In genomic region chr4:171170671-171171070, GRCh38 we compare ENCODE assay signal across 31 cellular contexts.
"Had no signal": no experiment of that assay in that cellular context is flagged by ENCODE, and none has a peak within 500 bp of the region (broad histone marks: within the 10 kb centered on the region; RNA-seq: fewer than 3 reads in every experiment).

No MANE protein-coding gene starts in this region.

- H3K4me1 ChIP-seq: body of pancreas, esophagus squamous epithelium, gastroesophageal sphincter had no signal

- H3K27ac ChIP-seq: body of pancreas, epithelial cell of prostate, esophagus squamous epithelium, gastroesophageal sphincter, WERI-Rb-1 had no signal

- H3K4me1 Mint-ChIP-seq: activated B cell treated with CpG ODN at 0.5 μM for 24 hours; activated T-helper 17 cell treated with anti-CD3 and anti-CD28 coated beads, Interleukin-2, amount 50 U/mL, for 72 hours had no signal

- H3K4me3 ChIP-seq: body of pancreas, esophagus squamous epithelium, gastroesophageal sphincter had no signal

- ATAC-seq: activated CD4-positive, CD25-positive, alpha-beta regulatory T cell treated with anti-CD3 and anti-CD28 coated beads, Interleukin-2, amount 50 U/mL, for 24 hours; activated CD8-positive, alpha-beta T cell treated with anti-CD3 and anti-CD28 coated beads for 36 hours; activated T-cell treated with anti-CD3 and anti-CD28 coated beads, Interleukin-2, amount 50 U/mL, for 4 hours; activated T-helper 17 cell treated with anti-CD3 and anti-CD28 coated beads, Interleukin-2, amount 50 U/mL, for 72 hours; body of pancreas; effector memory CD8-positive, alpha-beta T cell; gastroesophageal sphincter had no signal

- H3K4me3 Mint-ChIP-seq: activated B cell treated with CpG ODN at 0.5 μM for 24 hours; activated CD8-positive, alpha-beta T cell treated with anti-CD3 and anti-CD28 coated beads for 36 hours; activated naive CD8-positive, alpha-beta T cell; activated T-cell treated with anti-CD3 and anti-CD28 coated beads, Interleukin-2, amount 50 U/mL, for 4 hours; activated T-helper 17 cell treated with anti-CD3 and anti-CD28 coated beads, Interleukin-2, amount 50 U/mL, for 72 hours; effector memory CD8-positive, alpha-beta T cell; T-helper 1 cell treated with Interleukin-12 subunit alpha and Interleukin-12 subunit beta and Interleukin-4 antibody, amounts not matched to agents 30 μg/mL and 1 μg/mL, for 36 hours; T-helper 2 cell treated with Interferon-gamma antibody and Interleukin-4, amounts not matched to agents 5 μg/mL and 100 μg/mL, for 36 hours had no signal

- H3K27me3 ChIP-seq: body of pancreas, esophagus squamous epithelium, gastroesophageal sphincter had no signal

- H3K36me3 Mint-ChIP-seq: activated naive CD8-positive, alpha-beta T cell had no signal

- H3K27ac Mint-ChIP-seq: activated B cell treated with CpG ODN at 0.5 μM for 24 hours; activated CD8-positive, alpha-beta T cell treated with anti-CD3 and anti-CD28 coated beads for 36 hours; activated naive CD8-positive, alpha-beta T cell; activated T-helper 17 cell treated with anti-CD3 and anti-CD28 coated beads, Interleukin-2, amount 50 U/mL, for 72 hours; effector memory CD8-positive, alpha-beta T cell; T-helper 1 cell treated with Interleukin-12 subunit alpha and Interleukin-12 subunit beta and Interleukin-4 antibody, amounts not matched to agents 30 μg/mL and 1 μg/mL, for 36 hours; T-helper 2 cell treated with Interferon-gamma antibody and Interleukin-4, amounts not matched to agents 5 μg/mL and 100 μg/mL, for 36 hours had no signal

- H3K36me3 ChIP-seq: esophagus squamous epithelium, gastroesophageal sphincter, WERI-Rb-1 had no signal

- H3K27me3 Mint-ChIP-seq: activated B cell treated with CpG ODN at 0.5 μM for 24 hours; activated CD8-positive, alpha-beta T cell treated with anti-CD3 and anti-CD28 coated beads for 36 hours; activated naive CD8-positive, alpha-beta T cell; activated T-helper 17 cell treated with anti-CD3 and anti-CD28 coated beads, Interleukin-2, amount 50 U/mL, for 72 hours; effector memory CD8-positive, alpha-beta T cell had no signal

- DNase-seq: activated B cell treated with CpG ODN at 0.5 μM for 24 hours; activated CD4-positive, alpha-beta T cell treated with anti-CD3 and anti-CD28 coated beads for 48 hours; activated CD4-positive, alpha-beta T cell treated with anti-CD3 and anti-CD28 coated beads, Interleukin-2, amount 50 U/mL, for 1 hour; activated CD4-positive, alpha-beta T cell treated with anti-CD3 and anti-CD28 coated beads, Interleukin-2, amount 50 U/mL, for 48 hours; activated CD8-positive, alpha-beta memory T cell treated with anti-CD3 and anti-CD28 coated beads for 24 hours; activated CD8-positive, alpha-beta T cell treated with anti-CD3 and anti-CD28 coated beads for 36 hours; activated effector memory CD4-positive, alpha-beta T cell treated with Interleukin-2 at 50 U/mL for 16 hours; activated gamma-delta T cell treated with Interleukin-2 at 50 U/mL for 16 hours; activated naive CD4-positive, alpha-beta T cell treated with anti-CD3 and anti-CD28 coated beads, Interleukin-2, amount 50 U/mL, for 16 hours; activated naive CD4-positive, alpha-beta T cell treated with Interleukin-2 at 50 U/mL for 16 hours; activated T-cell treated with anti-CD3 and anti-CD28 coated beads, Interleukin-2, amount 50 U/mL, for 4 hours; amniotic stem cell; anterior cingulate cortex; body of pancreas; caudate nucleus; cortex of kidney; dermis blood vessel endothelial cell; effector CD4-positive, alpha-beta T cell; effector memory CD8-positive, alpha-beta T cell; esophagus squamous epithelium; foreskin melanocyte; head of caudate nucleus; T1000; WERI-Rb-1 had no signal

- H3K9me3 ChIP-seq: body of pancreas had no signal
